In the genomic region with DNA sequence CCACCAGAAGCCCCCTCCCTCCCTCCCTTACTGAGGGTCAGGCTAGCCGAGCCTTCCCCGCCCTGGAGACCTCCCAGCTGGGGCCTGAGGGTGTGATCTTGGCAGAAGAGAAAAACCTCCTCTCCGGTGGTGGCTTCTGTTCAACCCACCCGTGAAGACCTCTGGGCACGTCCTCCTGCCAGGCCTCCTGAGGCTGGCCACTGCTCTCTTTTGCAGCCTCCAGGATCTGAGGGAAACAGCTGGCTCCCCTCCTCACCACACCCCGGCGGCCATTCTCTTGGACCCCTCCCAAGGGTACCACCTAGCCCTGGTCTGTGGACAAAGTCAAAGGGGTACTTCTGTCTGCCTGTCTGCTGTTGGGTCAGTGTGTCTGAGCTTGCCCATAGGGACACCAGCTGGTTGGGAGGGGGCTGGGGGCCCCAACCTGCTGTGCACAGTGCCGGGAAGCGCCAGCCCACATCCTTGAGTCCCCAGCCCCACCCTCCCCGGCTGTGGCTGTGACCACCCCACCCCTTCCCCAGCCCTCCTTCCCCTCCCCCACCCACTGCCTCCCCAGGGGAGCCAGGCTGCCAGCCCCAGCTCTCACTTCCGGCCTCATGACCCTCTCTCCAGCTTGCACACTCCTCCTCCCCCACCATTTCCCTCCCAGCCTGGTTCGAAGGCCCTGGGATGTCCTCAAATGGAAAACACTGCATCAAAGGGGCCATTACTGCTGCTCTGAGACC, we compare ENCODE assay signal across 8 cellular contexts. TPM values are rescaled to one million over a fixed set of nuclear protein-coding genes. Genes with fewer than 3 reads are reported as not detected.
DNase-seq lines count a peak whose midpoint lies in the region; TF ChIP-seq lines count a peak whose summit lies in the region.

No MANE protein-coding gene starts in this region.

- peaks cover 14% of the 10 kb centered on the region for H3K36me3 Mint-ChIP-seq in activated CD4-positive, alpha-beta T cell treated with anti-CD3 and anti-CD28 coated beads, Interleukin-2, amount 10 ng/mL, durations not matched to agents 24 days and 14 days (ENCODE audit: low read depth)
- H3K36me3 Mint-ChIP-seq in activated T-helper 1 cell treated with anti-CD3 and anti-CD28 coated beads, Interleukin-12 subunit alpha, Interleukin-12 subunit beta, Interleukin-2, Interleukin-4 antibody, amounts not matched to agents 30 ng/mL and 10 ng/mL and 1 ng/mL, durations not matched to agents 14 hours and 24 hours and 36 hours (ENCODE audit: low read depth), result peaks cover 8% of the 10 kb centered on the region
- no peaks in the 10 kb centered on the region for H3K36me3 Mint-ChIP-seq in immature natural killer cell

- H3K4me1 Mint-ChIP-seq in activated CD4-positive, alpha-beta T cell treated with anti-CD3 and anti-CD28 coated beads, Interleukin-2, amount 10 ng/mL, durations not matched to agents 24 days and 14 days, result peaks cover 43% of the 10 kb centered on the region
- H3K4me1 Mint-ChIP-seq in activated T-helper 1 cell treated with anti-CD3 and anti-CD28 coated beads, Interleukin-12 subunit alpha, Interleukin-12 subunit beta, Interleukin-2, Interleukin-4 antibody, amounts not matched to agents 30 ng/mL and 10 ng/mL and 1 ng/mL, durations not matched to agents 14 hours and 24 hours and 36 hours (ENCODE audit: low read depth), result peaks cover 49% of the 10 kb centered on the region
- peaks cover 37 to 45% of the 10 kb centered on the region in 2 donors for H3K4me1 Mint-ChIP-seq in immature natural killer cell

- H3K9me3 ChIP-seq in tibial artery, result no peaks in the 10 kb centered on the region

- H3K27ac Mint-ChIP-seq in activated CD4-positive, alpha-beta T cell treated with anti-CD3 and anti-CD28 coated beads, Interleukin-2, amount 10 ng/mL, durations not matched to agents 24 days and 14 days, result peak overlapping the region; percentile 81
- H3K27ac Mint-ChIP-seq in activated T-helper 1 cell treated with anti-CD3 and anti-CD28 coated beads, Interleukin-12 subunit alpha, Interleukin-12 subunit beta, Interleukin-2, Interleukin-4 antibody, amounts not matched to agents 30 ng/mL and 10 ng/mL and 1 ng/mL, durations not matched to agents 14 hours and 24 hours and 36 hours, result peak overlapping the region; percentile 84
- peak overlapping the region; percentile 43 to 92 (median 78) for H3K27ac Mint-ChIP-seq in immature natural killer cell

- H3K36me3 ChIP-seq in tibial artery, result peaks cover 4 to 44% (median 32%) of the 10 kb centered on the region in 3 donors

- H3K27ac ChIP-seq in tibial artery, result peak overlapping the region; percentile 90 to 97

- H3K4me3 ChIP-seq in tibial artery, result peak overlapping the region in 1 of 2 donors; percentile 0

- intact Hi-C loops in activated CD4-positive, alpha-beta T cell treated with anti-CD3 and anti-CD28 coated beads, Interleukin-2, amount 10 ng/mL, durations not matched to agents 24 days and 14 days (cut with micrococcal nuclease), result loop anchor here (1.0 to 5.0 kb wide), 4 partner anchors 12 to 107 kb away; a partner anchor contains a TSS
- intact Hi-C loops in activated T-helper 1 cell treated with anti-CD3 and anti-CD28 coated beads, Interleukin-12 subunit alpha, Interleukin-12 subunit beta, Interleukin-2, Interleukin-4 antibody, amounts not matched to agents 30 ng/mL and 10 ng/mL and 1 ng/mL, durations not matched to agents 14 hours and 24 hours and 36 hours (cut with micrococcal nuclease), result loop anchor here (1.0 to 2.0 kb wide), 5 partner anchors 12 to 107 kb away; no protein-coding TSS in a partner anchor
- intact Hi-C loops in tibial artery (cut with DNase I; ENCODE audit: low total_unique reads), result loop anchor here (5.0 to 10.0 kb wide), 2 partner anchors 46 to 109 kb away; a partner anchor contains a TSS

- H3K27me3 Mint-ChIP-seq in activated CD4-positive, alpha-beta T cell treated with anti-CD3 and anti-CD28 coated beads, Interleukin-2, amount 10 ng/mL, durations not matched to agents 24 days and 14 days, result no peaks in the 10 kb centered on the region
- H3K27me3 Mint-ChIP-seq in activated T-helper 1 cell treated with anti-CD3 and anti-CD28 coated beads, Interleukin-12 subunit alpha, Interleukin-12 subunit beta, Interleukin-2, Interleukin-4 antibody, amounts not matched to agents 30 ng/mL and 10 ng/mL and 1 ng/mL, durations not matched to agents 14 hours and 24 hours and 36 hours (ENCODE audit: insufficient read depth), result no peaks in the 10 kb centered on the region
- H3K27me3 Mint-ChIP-seq in immature natural killer cell (ENCODE audit: low read depth in 3 of 3), result peaks cover 1 to 5% (median 3%) of the 10 kb centered on the region in 3 donors

- peak; percentile 80 for DNase-seq in activated CD4-positive, alpha-beta T cell treated with anti-CD3 and anti-CD28 coated beads, Interleukin-2, amount 10 ng/mL, durations not matched to agents 24 days and 14 days
- DNase-seq in activated CD4-positive, alpha-beta T cell treated with anti-CD3 and anti-CD28 coated beads for 4 hours, result no peak
- peak; percentile 25 for DNase-seq in activated T-helper 1 cell treated with anti-CD3 and anti-CD28 coated beads, Interleukin-12 subunit alpha, Interleukin-12 subunit beta, Interleukin-2, Interleukin-4 antibody, amounts not matched to agents 30 ng/mL and 10 ng/mL and 1 ng/mL, durations not matched to agents 14 hours and 24 hours and 36 hours (ENCODE audit: low spot score)
- DNase-seq in immature natural killer cell (peak; percentile 22 to 29 (median 25)), tibial artery (peak; percentile 73 to 89), RPMI8226 (no peak), HPDE6-E6E7 (ENCODE audit: extremely low spot score) (no peak), NCI-H2171 treated with DMSO at 0.1 percent for 48 hours (lab: John Stamatoyannopoulos, UW) (no peak)

- H3K27me3 ChIP-seq in tibial artery, result no peaks in the 10 kb centered on the region

- H3K4me1 ChIP-seq in tibial artery, result peaks cover 20 to 66% (median 58%) of the 10 kb centered on the region in 4 donors

- peak overlapping the region; percentile 59 for H3K4me3 Mint-ChIP-seq in activated CD4-positive, alpha-beta T cell treated with anti-CD3 and anti-CD28 coated beads, Interleukin-2, amount 10 ng/mL, durations not matched to agents 24 days and 14 days
- peak overlapping the region; percentile 54 for H3K4me3 Mint-ChIP-seq in activated T-helper 1 cell treated with anti-CD3 and anti-CD28 coated beads, Interleukin-12 subunit alpha, Interleukin-12 subunit beta, Interleukin-2, Interleukin-4 antibody, amounts not matched to agents 30 ng/mL and 10 ng/mL and 1 ng/mL, durations not matched to agents 14 hours and 24 hours and 36 hours
- peak overlapping the region; percentile 32 to 85 (median 71) for H3K4me3 Mint-ChIP-seq in immature natural killer cell

- TF ChIP-seq CTCF in tibial artery (IDR thresholded peaks at IDR 0.05), result no peak

- no peaks in the 10 kb centered on the region for H3K9me3 Mint-ChIP-seq in activated CD4-positive, alpha-beta T cell treated with anti-CD3 and anti-CD28 coated beads, Interleukin-2, amount 10 ng/mL, durations not matched to agents 24 days and 14 days
- no peaks in the 10 kb centered on the region for H3K9me3 Mint-ChIP-seq in activated T-helper 1 cell treated with anti-CD3 and anti-CD28 coated beads, Interleukin-12 subunit alpha, Interleukin-12 subunit beta, Interleukin-2, Interleukin-4 antibody, amounts not matched to agents 30 ng/mL and 10 ng/mL and 1 ng/mL, durations not matched to agents 14 hours and 24 hours and 36 hours
- H3K9me3 Mint-ChIP-seq in immature natural killer cell, result no peaks in the 10 kb centered on the region

RNA-seq across cellular contexts. Expression of a gene that starts 48.1 kb away (rescaled TPM):
- 33.9 and 34.7 TPM in 2 replicates for total RNA-seq in activated CD4-positive, alpha-beta T cell treated with anti-CD3 and anti-CD28 coated beads, Interleukin-2, amount 10 ng/mL, durations not matched to agents 24 days and 14 days
- total RNA-seq in activated T-helper 1 cell treated with anti-CD3 and anti-CD28 coated beads, Interleukin-12 subunit alpha, Interleukin-12 subunit beta, Interleukin-2, Interleukin-4 antibody, amounts not matched to agents 30 ng/mL and 10 ng/mL and 1 ng/mL, durations not matched to agents 14 hours and 24 hours and 36 hours, result 33.7 and 33.9 TPM in 2 replicates
- 1 to 10 TPM in 2 of 3 donors, not detected in 1; 1.2 to 6.3 TPM for polyA plus RNA-seq in immature natural killer cell

Comparison
In these comparisons a context has a peak if more than half of its experiments do, and no peak if none do; other contexts are left out.
1. DNase-seq: peak in activated CD4-positive, alpha-beta T cell treated with anti-CD3 and anti-CD28 coated beads, Interleukin-2, amount 10 ng/mL, durations not matched to agents 24 days and 14 days (single experiment), activated T-helper 1 cell treated with anti-CD3 and anti-CD28 coated beads, Interleukin-12 subunit alpha, Interleukin-12 subunit beta, Interleukin-2, Interleukin-4 antibody, amounts not matched to agents 30 ng/mL and 10 ng/mL and 1 ng/mL, durations not matched to agents 14 hours and 24 hours and 36 hours (single experiment), immature natural killer cell (3 of 3) and tibial artery (2 of 2); none in activated CD4-positive, alpha-beta T cell treated with anti-CD3 and anti-CD28 coated beads for 4 hours (0 of 2), RPMI8226 (single experiment), HPDE6-E6E7 (single experiment) and NCI-H2171 treated with DMSO at 0.1 percent for 48 hours (single experiment).
2. Peak in every context shown above with its lines, with median percentiles within 50 percentile points of each other: H3K27ac Mint-ChIP-seq and H3K4me3 Mint-ChIP-seq.